8 cellular contexts compared by ENCODE assay signal in genomic region chr5:172188033-172188892, GRCh38. TPM values are rescaled to one million over a fixed set of nuclear protein-coding genes. Genes with fewer than 3 reads are reported as not detected.
DNase-seq lines count a peak whose midpoint lies in the region; ATAC-seq and TF ChIP-seq lines count a peak whose summit lies in the region.

STK10 (minus strand) TSS chr5:172188224; CDS start chr5:172188042, 182 bp downstream.

- H3K4me1 ChIP-seq in breast epithelium, result peaks cover 0 to 3% of the 10 kb centered on the region in 2 donors
- peaks cover 8% of the 10 kb centered on the region; the same call in 1 of the 2 replicates for H3K4me1 ChIP-seq in iPS-20b (ENCODE audit: insufficient read depth, low read length)

- H3K27ac ChIP-seq in AG04450 (ENCODE audit: low read depth, low read length) (peak within 1 kb of the TSS; percentile 77), VCaP (peak within 1 kb of the TSS; percentile 69), breast epithelium (peak within 1 kb of the TSS; percentile 77 to 79), iPS-20b (ENCODE audit: low read length) (no peak within 1 kb of the TSS), skin epidermis (peak within 1 kb of the TSS; percentile 80 to 97 (median 89))

- peak within 1 kb of the TSS; percentile 93 for H3K4me3 ChIP-seq in AG04450 (ENCODE audit: low read depth, low read length)
- peak within 1 kb of the TSS; percentile 75 to 90 (median 81) for H3K4me3 ChIP-seq in breast epithelium
- peak within 1 kb of the TSS; percentile 81 for H3K4me3 ChIP-seq in iPS-20b (ENCODE audit: low read length)
- peak within 1 kb of the TSS; percentile 61 to 94 (median 77) for H3K4me3 ChIP-seq in skin epidermis

- DNase-seq in AG04450 (ENCODE audit: low read depth, low spot score) (peak; percentile 67), NCI-H2196 treated with DMSO at 0.1 percent for 48 hours (lab: John Stamatoyannopoulos, UW; ENCODE audit: unreplicated experiment) (peak; percentile 74), breast epithelium (ENCODE audit: low spot score in 2 of 2) (peak; percentile 61 to 83)

- peak within 1 kb of the TSS; percentile 66; the same call in 1 of the 2 replicates for H3K9ac ChIP-seq in iPS-20b (ENCODE audit: low read depth, low read length)

- ATAC-seq in GM18868 (IDR thresholded peaks at IDR 0.05; ENCODE audit: unreplicated experiment), result peak; percentile 81
- ATAC-seq in HG03103 (IDR thresholded peaks at IDR 0.05; ENCODE audit: low read depth, unreplicated experiment), result peak; percentile 63

- POLR2A ChIA-PET in AG04450 (lab: Yijun Ruan, JAX), result interaction anchor here (0.6 to 3.8 kb wide), 5 partner anchors 81 to 344 kb away, joined by 3 to 20 read pairs (median 7); partner anchors contain the start of genes FBXW11 and UBTD2

- TF ChIP-seq CTCF in AG04450 (IDR thresholded peaks at IDR 0.05; ENCODE audit: low read depth, low read length) (peak; percentile 81), VCaP (conservative IDR thresholded peaks at IDR 0.05) (peak; percentile 95), breast epithelium (IDR thresholded peaks at IDR 0.05) (peak; percentile 56 to 87 (median 84))

- H3K9me3 ChIP-seq in AG04450 (ENCODE audit: control insufficient read depth, insufficient read depth, low read length) (no peaks in the 10 kb centered on the region; the same call in 1 of the 2 replicates), breast epithelium (no peaks in the 10 kb centered on the region), iPS-20b (ENCODE audit: insufficient read depth, low read depth, low read length) (no peaks in the 10 kb centered on the region)

- H3K27me3 ChIP-seq in AG04450 (ENCODE audit: control insufficient read depth, insufficient read depth, low read length) (no peaks in the 10 kb centered on the region), breast epithelium (no peaks in the 10 kb centered on the region), iPS-20b (ENCODE audit: insufficient read depth, low read length) (peaks cover 20% of the 10 kb centered on the region; the same call in 1 of the 2 replicates)

- TF ChIP-seq POLR2A in breast epithelium (IDR thresholded peaks at IDR 0.05), result no peak

- intact Hi-C loops in breast epithelium (cut with DNase I; ENCODE audit: low total_unique reads), result loop anchor here (10.0 kb wide), 1 partner anchor 83 kb away; no protein-coding TSS in a partner anchor

- CTCF ChIA-PET in AG04450 (lab: Charles Lee), result interaction anchor here (0.6 to 4.3 kb wide), 71 partner anchors 9 to 288 kb away, joined by 3 to 51 read pairs (median 4); partner anchors contain the start of genes FBXW11 and UBTD2

- H3K36me3 ChIP-seq in breast epithelium (no peaks in the 10 kb centered on the region), iPS-20b (ENCODE audit: insufficient read depth, low read depth, low read length) (no peaks in the 10 kb centered on the region)

RNA-seq across cellular contexts. Expression of gene STK10, which starts in this region (rescaled TPM):
- 7.8 and 10.8 TPM in 2 replicates for polyA plus RNA-seq in AG04450 (2011; rRNA removed)
- polyA minus RNA-seq in AG04450 (2011; rRNA and poly(A)+ RNA removed), result 26.8 and 27.1 TPM in 2 replicates
- total RNA-seq in breast epithelium, result 10 to 100 TPM; 17.1 to 32.5 (median 23.3) TPM
